14 cellular contexts compared by ENCODE assay signal in the genomic region with DNA sequence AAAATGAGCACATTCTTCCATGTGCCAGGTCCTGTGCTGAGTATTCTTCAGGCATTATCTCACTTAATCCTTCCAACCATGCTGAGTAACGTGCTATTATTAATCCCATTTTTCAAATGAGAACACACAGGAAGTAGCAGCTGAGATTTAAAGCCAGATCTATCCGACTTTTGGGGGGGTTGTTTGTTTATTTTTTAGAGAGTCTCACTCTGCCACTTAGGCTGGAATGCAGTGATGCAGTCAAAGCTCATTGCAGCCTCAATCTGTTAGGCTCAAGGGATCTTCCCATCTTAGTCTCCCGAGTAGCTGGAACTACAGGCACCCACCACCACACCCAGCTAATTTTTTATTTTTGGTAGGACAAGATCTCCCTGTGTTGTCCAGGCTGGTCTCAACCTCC. TPM values are rescaled to one million over a fixed set of nuclear protein-coding genes. Genes with fewer than 3 reads are reported as not detected.
A peak's percentile ranks its signal among the peaks of the same experiment; 100 is the strongest.
DNase-seq lines count a peak whose midpoint lies in the region; ATAC-seq and TF ChIP-seq lines count a peak whose summit lies in the region.
"Had no signal": no experiment of that assay in that cellular context is flagged by ENCODE, and none has a peak within 500 bp of the region (broad histone marks: within the 10 kb centered on the region; RNA-seq: fewer than 3 reads in every experiment).

No MANE protein-coding gene starts in this region.

- no peak for TF ChIP-seq POLR2A in IMR-90 (IDR thresholded peaks at IDR 0.05; ENCODE audit: low read depth, low read length)

- POLR2A ChIA-PET in IMR-90 (lab: Charles Lee; ENCODE audit: unreplicated experiment) = no interaction called here
- POLR2A ChIA-PET in activated B cell treated with CpG ODN at 0.5 μM for 24 hours (lab: Charles Lee) = no interaction called here

- no peak overlapping the region for H2AFZ ChIP-seq in IMR-90 (replicated peaks; ENCODE audit: low read length, poor library complexity)
- H2AFZ ChIP-seq: GM23338 had no signal

- no peak for TF ChIP-seq RAD21 in IMR-90 (IDR thresholded peaks at IDR 0.05; ENCODE audit: low read length)

- H3K27me3 Mint-ChIP-seq in activated B cell treated with CpG ODN at 0.5 μM for 24 hours = peaks cover 17% of the 10 kb centered on the region

- no peaks in the 10 kb centered on the region for H3K79me1 ChIP-seq in IMR-90 (ENCODE audit: low read depth in 1 of 2, low read length in 2 of 2)

- peak overlapping the region; percentile 50 for H3K27ac Mint-ChIP-seq in activated B cell treated with CpG ODN at 0.5 μM for 24 hours
- H3K27ac Mint-ChIP-seq: GM23338 had no signal

- no peak overlapping the region for H3K4ac ChIP-seq in IMR-90 (ENCODE audit: low read depth, low read length)

- no peak overlapping the region for H2BK120ac ChIP-seq in IMR-90 (ENCODE audit: low read depth, low read length)

- no peak overlapping the region for H2AK5ac ChIP-seq in IMR-90 (ENCODE audit: low read depth, low read length)

- no peaks in the 10 kb centered on the region for H4K20me1 ChIP-seq in IMR-90 (ENCODE audit: insufficient read depth, low read length)

- H3K9me3 Mint-ChIP-seq in activated B cell treated with CpG ODN at 0.5 μM for 24 hours = no peaks in the 10 kb centered on the region
- H3K9me3 Mint-ChIP-seq: GM23338 had no signal

- H3K23ac ChIP-seq in IMR-90 (ENCODE audit: low read depth, low read length) = no peak overlapping the region

- H2BK5ac ChIP-seq in IMR-90 (ENCODE audit: low read depth, low read length, poor library complexity, severe bottlenecking) = no peak overlapping the region

- DNase-seq in ELR (ENCODE audit: low read depth) (peak; percentile 25), IMR-90 (peak; percentile 5), activated B cell treated with CpG ODN at 0.5 μM for 24 hours (no peak), right atrium auricular region (ENCODE audit: low spot score) (no peak), AG20443 (ENCODE audit: low spot score) (no peak), GM03348 (ENCODE audit: low spot score) (no peak)
- DNase-seq: Caco-2; CD8-positive, alpha-beta memory T cell; DND-41; H7 had no signal

- no peak for ATAC-seq in IMR-90 (ENCODE audit: low read depth)
- ATAC-seq in activated B cell treated with CpG ODN at 0.5 μM for 24 hours (ENCODE audit: low read depth) = no peak
- ATAC-seq in GM21360 (IDR thresholded peaks at IDR 0.05; ENCODE audit: unreplicated experiment) = no peak
- ATAC-seq: A549, GM23338, HepG2 had no signal

- no peak overlapping the region for H3K18ac ChIP-seq in IMR-90 (ENCODE audit: low read depth, low read length)

- no peak overlapping the region for H3K4me2 ChIP-seq in IMR-90 (ENCODE audit: low read depth, low read length)
- H3K4me2 ChIP-seq: A549, GM23338 had no signal

- H3K36me3 ChIP-seq in IMR-90 (ENCODE audit: control insufficient read depth, insufficient read depth, low read length) (no peaks in the 10 kb centered on the region), right atrium auricular region (no peaks in the 10 kb centered on the region)

- dilution Hi-C loops in IMR-90 (cut with HindIII; ENCODE audit: low sequenced_read_pairs, unreplicated experiment) = no loop called here

- WGBS in IMR-90 (ENCODE audit: extremely low coverage in 2 of 2, insufficient read length in 1 of 2), 2 experiments = no CpG with 5 or more reads among the region's 3 CpGs

- H3K4me1 ChIP-seq in IMR-90 (ENCODE audit: control insufficient read depth, insufficient read depth, low read length) (peaks cover 4% of the 10 kb centered on the region; the same call in 1 of the 2 replicates), right atrium auricular region (peaks cover 0 to 21% of the 10 kb centered on the region in 2 donors)
- H3K4me1 ChIP-seq: Caco-2 had no signal

- H2AK9ac ChIP-seq in IMR-90 (replicated peaks; ENCODE audit: low read depth, low read length, poor library complexity) = no peak overlapping the region

- no peak overlapping the region for H2BK20ac ChIP-seq in IMR-90 (ENCODE audit: low read depth, low read length)

- TF ChIP-seq CTCF in IMR-90 (conservative IDR thresholded peaks at IDR 0.05; ENCODE audit: low read depth, low read length) (no peak), activated B cell treated with CpG ODN at 0.5 μM for 24 hours (IDR thresholded peaks at IDR 0.05) (no peak), right atrium auricular region (IDR thresholded peaks at IDR 0.05) (no peak)

- H3K9ac ChIP-seq in IMR-90 (ENCODE audit: low read depth, low read length) = no peak overlapping the region

- H3K4me3 Mint-ChIP-seq in activated B cell treated with CpG ODN at 0.5 μM for 24 hours = no peak overlapping the region
- H3K4me3 Mint-ChIP-seq: GM23338 had no signal

- H3K4me1 Mint-ChIP-seq in activated B cell treated with CpG ODN at 0.5 μM for 24 hours = peaks cover 25% of the 10 kb centered on the region

- H4K8ac ChIP-seq in IMR-90 (ENCODE audit: low read depth in 2 of 2, low read length in 2 of 2) = no peak overlapping the region

- no peaks in the 10 kb centered on the region for H3K9me3 ChIP-seq in IMR-90 (ENCODE audit: control insufficient read depth, insufficient read depth, low read length)
- no peaks in the 10 kb centered on the region for H3K9me3 ChIP-seq in right atrium auricular region
- H3K9me3 ChIP-seq: A549, Caco-2 had no signal

- BruUV-seq in IMR-90 (replicated peaks; lab: Mats Ljungman, UMichigan) = no TSS peak

- no peaks in the 10 kb centered on the region for H3K9me1 ChIP-seq in IMR-90 (ENCODE audit: insufficient read depth, low read length)

- CTCF ChIA-PET in IMR-90 (lab: Yijun Ruan, JAX) = interaction anchor here (0.7 kb wide), 1 partner anchor 97 kb away, joined by 3 read pairs; no protein-coding TSS in a partner anchor
- CTCF ChIA-PET in activated B cell treated with CpG ODN at 0.5 μM for 24 hours (lab: Charles Lee) = no interaction called here

- intact Hi-C loops in IMR-90 (cut with micrococcal nuclease) = loop anchor here (10.0 kb wide), 1 partner anchor 316 kb away; the partner anchor contains the start of gene TMEM131L
- intact Hi-C loops in activated B cell treated with CpG ODN at 0.5 μM for 24 hours (cut with micrococcal nuclease) = no loop called here

- no peak overlapping the region for H4K91ac ChIP-seq in IMR-90 (ENCODE audit: insufficient read depth, low read depth, low read length)

- no peaks in the 10 kb centered on the region for H3K36me3 Mint-ChIP-seq in activated B cell treated with CpG ODN at 0.5 μM for 24 hours (ENCODE audit: low read depth)
- H3K36me3 Mint-ChIP-seq: CD8-positive, alpha-beta memory T cell had no signal

- H3K56ac ChIP-seq in IMR-90 (ENCODE audit: extremely low read depth, insufficient read depth, low read length) = no peak overlapping the region

- in situ Hi-C loops in IMR-90 (cut with MboI; ENCODE audit: low sequenced_read_pairs) = no loop called here

- H2BK15ac ChIP-seq in IMR-90 (ENCODE audit: low read depth, low read length) = no peak overlapping the region

- no peak overlapping the region for H3K27ac ChIP-seq in IMR-90 (ENCODE audit: insufficient read depth, low read length)
- H3K27ac ChIP-seq in right atrium auricular region = no peak overlapping the region
- H3K27ac ChIP-seq: A549 had no signal

- no peak overlapping the region for H3K4me3 ChIP-seq in IMR-90 (ENCODE audit: insufficient read depth, low read depth, low read length)
- H3K4me3 ChIP-seq in right atrium auricular region = no peak overlapping the region
- H3K4me3 ChIP-seq: A549, GM23338 had no signal

- H3K27me3 ChIP-seq in IMR-90 (ENCODE audit: control insufficient read depth, insufficient read depth, low read length) (no peaks in the 10 kb centered on the region), right atrium auricular region (no peaks in the 10 kb centered on the region)

- no peak overlapping the region for H3K14ac ChIP-seq in IMR-90 (replicated peaks; ENCODE audit: low read depth, low read length)

- H4K5ac ChIP-seq in IMR-90 (ENCODE audit: low read depth, low read length) = no peak overlapping the region

TF ChIP-seq in IMR-90, 13 proteins besides CTCF, POLR2A, EP300 and RAD21 (continues in another document):
- TF ChIP-seq FOS (IDR thresholded peaks at IDR 0.05; ENCODE audit: low read depth, low read length) = no peak
- no peak for TF ChIP-seq SMC3 (IDR thresholded peaks at IDR 0.05; ENCODE audit: low read depth, low read length)
- no peak for TF ChIP-seq MAFK (IDR thresholded peaks at IDR 0.05; ENCODE audit: low read depth, low read length)
- no peak for TF ChIP-seq BHLHE40 (IDR thresholded peaks at IDR 0.05; ENCODE audit: low read depth, low read length)
- no peak for TF ChIP-seq RFX5 (IDR thresholded peaks at IDR 0.05; ENCODE audit: low read depth, low read length)
- TF ChIP-seq MAZ (IDR thresholded peaks at IDR 0.05; ENCODE audit: borderline replicate concordance, low read depth, low read length) = no peak
- TF ChIP-seq CHD1 (IDR thresholded peaks at IDR 0.05; ENCODE audit: low read depth, low read length) = no peak
- no peak for TF ChIP-seq ELK1 (IDR thresholded peaks at IDR 0.05; ENCODE audit: borderline replicate concordance, low read depth, low read length)
- no peak for TF ChIP-seq MXI1 (IDR thresholded peaks at IDR 0.05; ENCODE audit: borderline replicate concordance, low read depth, low read length)
- TF ChIP-seq RCOR1 (IDR thresholded peaks at IDR 0.05; ENCODE audit: insufficient replicate concordance, low read length) = no peak
- no peak for TF ChIP-seq CEBPB (IDR thresholded peaks at IDR 0.05; ENCODE audit: low read depth, low read length)
- no peak for TF ChIP-seq NFE2L2 (IDR thresholded peaks at IDR 0.05; ENCODE audit: low read depth, low read length)

RNA-seq across cellular contexts. Expression of gene TRIM2, which starts 55.4 kb away (rescaled TPM):
- total RNA-seq in IMR-90 (2012; rRNA removed) = 52.2 and 64.2 TPM in 2 replicates
- 15.9 and 16.0 TPM in 2 replicates for polyA plus RNA-seq in IMR-90 (2012; rRNA removed)
- polyA plus RNA-seq in IMR-90 (2012; cell fraction: cytosol; rRNA removed) = 6.7 and 14.0 TPM in 2 replicates
- 19.2 and 24.1 TPM in 2 replicates for polyA plus RNA-seq in IMR-90 (2012; cell fraction: nucleus; rRNA removed; ENCODE audit: low replicate concordance)
- 5.1 and 5.5 TPM in 2 replicates for total RNA-seq in activated B cell treated with CpG ODN at 0.5 μM for 24 hours
- total RNA-seq in right atrium auricular region = 10 to 100 TPM; 17.7 to 29.9 TPM

Comparison
In these comparisons a context has a peak if more than half of its experiments do, and no peak if none do; other contexts are left out.
1. DNase-seq: peak in ELR (single experiment) and IMR-90 (single experiment); none in activated B cell treated with CpG ODN at 0.5 μM for 24 hours (single experiment), right atrium auricular region (single experiment), AG20443 (single experiment) and GM03348 (single experiment).